14 cellular contexts compared by ENCODE assay signal in genomic region chr12:94674835-94675234, GRCh38. TPM values are rescaled to one million over a fixed set of nuclear protein-coding genes. Genes with fewer than 3 reads are reported as not detected.
DNase-seq lines count a peak whose midpoint lies in the region; ATAC-seq and TF ChIP-seq lines count a peak whose summit lies in the region.
"Had no signal": no experiment of that assay in that cellular context is flagged by ENCODE, and none has a peak within 500 bp of the region (broad histone marks: within the 10 kb centered on the region; RNA-seq: fewer than 3 reads in every experiment).

No MANE protein-coding gene starts in this region.

- ATAC-seq in lung (ENCODE audit: insufficient read depth, low FRiP score), result peak; percentile 78
- ATAC-seq in GM21367 (IDR thresholded peaks at IDR 0.05; ENCODE audit: unreplicated experiment), result no peak
- no peak for ATAC-seq in HG02623 (IDR thresholded peaks at IDR 0.05; ENCODE audit: unreplicated experiment)
- ATAC-seq: activated naive CD8-positive, alpha-beta T cell treated with anti-CD3 and anti-CD28 coated beads, Interleukin-2, amount 50 U/mL, for 24 hours; CD8-positive, alpha-beta T cell had no signal

- no peaks in the 10 kb centered on the region for H3K36me3 Mint-ChIP-seq in activated CD4-positive, alpha-beta memory T cell treated with anti-CD3 and anti-CD28 coated beads for 36 hours
- H3K36me3 Mint-ChIP-seq: CD8-positive, alpha-beta T cell had no signal

- H3K9me3 ChIP-seq in lung (ENCODE audit: control insufficient read depth in 2 of 2, insufficient read depth in 1 of 2, low read length in 1 of 2), result no peaks in the 10 kb centered on the region
- H3K9me3 ChIP-seq in testis, result no peaks in the 10 kb centered on the region
- H3K9me3 ChIP-seq: esophagus squamous epithelium, SJSA1 had no signal

- TF ChIP-seq CTCF in NB4 (IDR thresholded peaks at IDR 0.05; ENCODE audit: low read depth, low read length), result no peak
- no peak for TF ChIP-seq CTCF in lung (IDR thresholded peaks at IDR 0.05; ENCODE audit: control extremely low read depth, extremely low read depth)
- TF ChIP-seq CTCF in testis (IDR thresholded peaks at IDR 0.05), result no peak

- intact Hi-C loops in testis (cut with DNase I; ENCODE audit: low total_unique reads), result no loop called here
- intact Hi-C loops in activated CD4-positive, alpha-beta memory T cell treated with anti-CD3 and anti-CD28 coated beads for 36 hours (cut with micrococcal nuclease), result no loop called here

- WGBS in lung, 2 donors, result 40 to 45% methylated on average over 6 of the region's 6 CpGs
- 30 to 40% methylated on average over 6 of the region's 6 CpGs for WGBS in testis, 2 donors

- H3K27ac ChIP-seq in lung (ENCODE audit: low read depth in 1 of 2, low read length in 1 of 2) (peak overlapping the region in 1 of 2 donors; percentile 15), testis (no peak overlapping the region)
- H3K27ac ChIP-seq: SJSA1 had no signal

- H3K4me3 ChIP-seq in NB4 (ENCODE audit: low read depth, low read length) (no peak overlapping the region), lung (no peak overlapping the region), testis (no peak overlapping the region)
- H3K4me3 ChIP-seq: esophagus squamous epithelium, SJSA1 had no signal

- CTCF ChIA-PET in activated CD4-positive, alpha-beta memory T cell treated with anti-CD3 and anti-CD28 coated beads for 36 hours (lab: Charles Lee), result no interaction called here

- DNase-seq in NB4 (ENCODE audit: low read depth), result peak; percentile 40
- peak; percentile 26 for DNase-seq in dermis blood vessel endothelial cell
- DNase-seq in lung (ENCODE audit: low spot score), result peak; percentile 37
- DNase-seq in testis, result peak; percentile 53
- DNase-seq in activated CD4-positive, alpha-beta memory T cell treated with anti-CD3 and anti-CD28 coated beads for 36 hours, result no peak
- DNase-seq: activated CD4-positive, CD25-positive, alpha-beta regulatory T cell treated with anti-CD3 and anti-CD28 coated beads, Interleukin-2, amount 50 U/mL, for 72 hours; activated naive CD8-positive, alpha-beta T cell treated with anti-CD3 and anti-CD28 coated beads, Interleukin-2, amount 50 U/mL, for 24 hours; activated T-cell treated with anti-CD3 and anti-CD28 coated beads, Interleukin-2, amount 50 U/mL, for 24 hours; CD8-positive, alpha-beta T cell; esophagus squamous epithelium; NCI-H1930 had no signal

- H3K4me3 Mint-ChIP-seq in activated CD4-positive, alpha-beta memory T cell treated with anti-CD3 and anti-CD28 coated beads for 36 hours, result no peak overlapping the region
- H3K4me3 Mint-ChIP-seq: activated naive CD8-positive, alpha-beta T cell treated with anti-CD3 and anti-CD28 coated beads, Interleukin-2, amount 50 U/mL, for 24 hours; activated T-cell treated with anti-CD3 and anti-CD28 coated beads, Interleukin-2, amount 50 U/mL, for 24 hours; CD8-positive, alpha-beta T cell had no signal

- peaks cover 10% of the 10 kb centered on the region for H3K4me1 Mint-ChIP-seq in activated CD4-positive, alpha-beta memory T cell treated with anti-CD3 and anti-CD28 coated beads for 36 hours (ENCODE audit: low read depth)

- POLR2A ChIA-PET in activated CD4-positive, alpha-beta memory T cell treated with anti-CD3 and anti-CD28 coated beads for 36 hours (lab: Charles Lee), result interaction anchor here (0.6 kb wide), 1 partner anchor 52 kb away, joined by 3 read pairs; no protein-coding TSS in a partner anchor

- H3K9me3 Mint-ChIP-seq in activated CD4-positive, alpha-beta memory T cell treated with anti-CD3 and anti-CD28 coated beads for 36 hours, result no peaks in the 10 kb centered on the region
- H3K9me3 Mint-ChIP-seq: activated naive CD8-positive, alpha-beta T cell treated with anti-CD3 and anti-CD28 coated beads, Interleukin-2, amount 50 U/mL, for 24 hours; activated T-cell treated with anti-CD3 and anti-CD28 coated beads, Interleukin-2, amount 50 U/mL, for 24 hours; CD8-positive, alpha-beta T cell had no signal

- no peaks in the 10 kb centered on the region for H3K36me3 ChIP-seq in lung (ENCODE audit: control insufficient read depth in 2 of 2, insufficient read depth in 2 of 2, low read length in 2 of 2)
- H3K36me3 ChIP-seq in testis (ENCODE audit: low read depth, missing control alignments), result no peaks in the 10 kb centered on the region
- H3K36me3 ChIP-seq: esophagus squamous epithelium, SJSA1 had no signal

- H3K27me3 ChIP-seq in lung (ENCODE audit: control insufficient read depth, insufficient read depth) (no peaks in the 10 kb centered on the region), testis (no peaks in the 10 kb centered on the region)
- H3K27me3 ChIP-seq: esophagus squamous epithelium, SJSA1 had no signal

- TF ChIP-seq POLR2A in NB4 (IDR thresholded peaks at IDR 0.05; ENCODE audit: extremely low read depth, insufficient read length) (no peak), testis (IDR thresholded peaks at IDR 0.05) (no peak)

- peaks cover 5% of the 10 kb centered on the region for H3K27me3 Mint-ChIP-seq in activated CD4-positive, alpha-beta memory T cell treated with anti-CD3 and anti-CD28 coated beads for 36 hours

- no peak overlapping the region for H3K27ac Mint-ChIP-seq in activated CD4-positive, alpha-beta memory T cell treated with anti-CD3 and anti-CD28 coated beads for 36 hours
- H3K27ac Mint-ChIP-seq: activated naive CD8-positive, alpha-beta T cell treated with anti-CD3 and anti-CD28 coated beads, Interleukin-2, amount 50 U/mL, for 24 hours; activated T-cell treated with anti-CD3 and anti-CD28 coated beads, Interleukin-2, amount 50 U/mL, for 24 hours had no signal

- peaks cover 0 to 2% of the 10 kb centered on the region in 2 donors for H3K4me1 ChIP-seq in lung (ENCODE audit: control insufficient read depth in 2 of 2, insufficient read depth in 2 of 2, low read length in 2 of 2)
- peaks cover 16% of the 10 kb centered on the region for H3K4me1 ChIP-seq in testis
- H3K4me1 ChIP-seq: SJSA1 had no signal

RNA-seq across cellular contexts. Expression of gene TMCC3, which starts 24.5 kb away (rescaled TPM):
- 27.8 and 34.5 TPM in 2 replicates for total RNA-seq in dermis blood vessel endothelial cell
- 10 to 100 TPM in 1 of 2 donors, 1 to 10 TPM in 1; 7.8 to 17.8 TPM for total RNA-seq in lung
- 1 to 10 TPM; 1.7 to 7.4 TPM for polyA plus RNA-seq in lung
- total RNA-seq in testis, result 1 to 10 TPM; 5.1 to 6.4 TPM
- 3.4 TPM for polyA plus RNA-seq in testis (ENCODE audit: insufficient read depth, low read depth, low replicate concordance)
- under 1 TPM; 0.36 to 0.43 TPM for total RNA-seq in activated CD4-positive, alpha-beta memory T cell treated with anti-CD3 and anti-CD28 coated beads for 36 hours

Comparison
In these comparisons a context has a peak if more than half of its experiments do, and no peak if none do; other contexts are left out.
1. RNA of gene TMCC3, which starts 24.5 kb away (total RNA-seq): 27.8 to 34.5 TPM in dermis blood vessel endothelial cell, 7.8 to 17.8 TPM in lung and 5.1 to 6.4 TPM in testis; 0.36 to 0.43 TPM in activated CD4-positive, alpha-beta memory T cell treated with anti-CD3 and anti-CD28 coated beads for 36 hours; every median in the first group is over 4 times any median in the second.